Comparison of ENCODE assay signal across 22 cellular contexts in genomic region chr4:100288811-100289529, GRCh38.
DNase-seq lines count a peak whose midpoint lies in the region; ATAC-seq and TF ChIP-seq lines count a peak whose summit lies in the region.
"Had no signal": no experiment of that assay in that cellular context is flagged by ENCODE, and none has a peak within 500 bp of the region (broad histone marks: within the 10 kb centered on the region; RNA-seq: fewer than 3 reads in every experiment).

No MANE protein-coding gene starts in this region.

- no peak for TF ChIP-seq POLR2A in suprapubic skin (IDR thresholded peaks at IDR 0.05)

- ATAC-seq in HG03108 (IDR thresholded peaks at IDR 0.05; ENCODE audit: unreplicated experiment) = no peak
- ATAC-seq in GM21390 (IDR thresholded peaks at IDR 0.05; ENCODE audit: unreplicated experiment) = no peak
- ATAC-seq: naive thymus-derived CD8-positive, alpha-beta T cell; T-helper 17 cell had no signal

- no peaks in the 10 kb centered on the region for H3K36me3 ChIP-seq in adipocyte (ENCODE audit: control insufficient read depth, insufficient read depth, low read length, severe bottlenecking)
- H3K36me3 ChIP-seq in suprapubic skin = no peaks in the 10 kb centered on the region
- H3K36me3 ChIP-seq: cardiac muscle cell, esophagus muscularis mucosa, spleen had no signal

- peak overlapping the region; percentile 46 for H3K9ac ChIP-seq in adipocyte (ENCODE audit: low read length)

- H3K27ac ChIP-seq in HL-60 (replicated peaks) = 0 out of 2 replicates have a peak overlapping the region, but pooled peaks have one; percentile 8
- H3K27ac ChIP-seq in suprapubic skin = peak overlapping the region; percentile 13
- H3K27ac ChIP-seq: cardiac muscle cell, dorsolateral prefrontal cortex, esophagus muscularis mucosa, spleen, testis had no signal

- DNase-seq in HL-60 (ENCODE audit: low read depth in 1 of 2, low spot score in 1 of 2) (peak in 1 of 2 experiments; percentile 12), adipocyte (ENCODE audit: low read depth) (peak; percentile 22), foreskin fibroblast (peak; percentile 41 to 45), suprapubic skin (ENCODE audit: low spot score in 2 of 2) (no peak), NCI-H748 treated with DMSO at 0.1 percent for 48 hours (lab: John Stamatoyannopoulos, UW) (no peak)
- DNase-seq: activated CD4-positive, CD25-positive, alpha-beta regulatory T cell; activated naive CD8-positive, alpha-beta T cell treated with anti-CD3 and anti-CD28 coated beads for 36 hours; C1 segment of cervical spinal cord; dorsolateral prefrontal cortex; kidney; naive thymus-derived CD8-positive, alpha-beta T cell; NCI-H2081; NCI-H524 treated with DMSO at 0.1 percent for 48 hours; posterior cingulate gyrus; SHP77; spleen; T-helper 17 cell; testis had no signal

- 65% methylated on average over 5 of the region's 5 CpGs for WGBS in suprapubic skin

- no peaks in the 10 kb centered on the region for H3K9me3 ChIP-seq in adipocyte (ENCODE audit: control insufficient read depth, low read length)
- H3K9me3 ChIP-seq in suprapubic skin = no peaks in the 10 kb centered on the region
- H3K9me3 ChIP-seq: esophagus muscularis mucosa, spleen, testis had no signal

- H3K4me3 ChIP-seq in HL-60 (replicated peaks; ENCODE audit: insufficient read depth, low read length) (no peak overlapping the region), adipocyte (ENCODE audit: low read length) (peak overlapping the region; percentile 55), foreskin fibroblast (ENCODE audit: low read depth in 1 of 2, low read length in 2 of 2) (no peak overlapping the region), suprapubic skin (no peak overlapping the region)
- H3K4me3 ChIP-seq: cardiac muscle cell, dorsolateral prefrontal cortex, esophagus muscularis mucosa, spleen, testis had no signal

- no peak for TF ChIP-seq CTCF in HL-60 (IDR thresholded peaks at IDR 0.05; ENCODE audit: insufficient read depth, low read length)
- no peak for TF ChIP-seq CTCF in foreskin fibroblast (IDR thresholded peaks at IDR 0.05; ENCODE audit: low read depth, low read length)
- no peak for TF ChIP-seq CTCF in suprapubic skin (IDR thresholded peaks at IDR 0.05)

- no peak for TF ChIP-seq EP300 in suprapubic skin (IDR thresholded peaks at IDR 0.05)

- no peaks in the 10 kb centered on the region for H3K27me3 ChIP-seq in HL-60 (ENCODE audit: insufficient read depth, poor library complexity, severe bottlenecking)
- no peaks in the 10 kb centered on the region for H3K27me3 ChIP-seq in adipocyte (replicated peaks; ENCODE audit: control insufficient read depth, insufficient read depth, low read length)
- H3K27me3 ChIP-seq in suprapubic skin = no peaks in the 10 kb centered on the region
- H3K27me3 ChIP-seq: cardiac muscle cell, dorsolateral prefrontal cortex, esophagus muscularis mucosa, spleen, testis had no signal

- H3K4me1 ChIP-seq in adipocyte (ENCODE audit: control insufficient read depth, insufficient read depth, low read length) = peaks cover 35% of the 10 kb centered on the region
- no peaks in the 10 kb centered on the region for H3K4me1 ChIP-seq in suprapubic skin
- H3K4me1 ChIP-seq: spleen, testis had no signal

Comparison
In these comparisons a context has a peak if more than half of its experiments do, and no peak if none do; other contexts are left out.
1. DNase-seq: peak in adipocyte (single experiment) and foreskin fibroblast (2 of 2); none in suprapubic skin (0 of 2) and NCI-H748 treated with DMSO at 0.1 percent for 48 hours (single experiment).